1 cellular context compared by ENCODE assay signal in genomic region chr7:148262721-148263229, GRCh38.
TF ChIP-seq lines count a peak whose summit lies in the region.

No MANE protein-coding gene starts in this region.

TF ChIP-seq in GM23338, 12 proteins besides CTCF, POLR2A, EP300 and RAD21 (continued from another document):
- TF ChIP-seq REST (IDR thresholded peaks at IDR 0.05; ENCODE audit: unreplicated experiment): no peak
- no peak for TF ChIP-seq POLR2AphosphoS5 (IDR thresholded peaks at IDR 0.05; ENCODE audit: low read depth)
